Comparison of ENCODE assay signal across 8 cellular contexts in genomic region chr2:43219383-43220228, GRCh38. TPM values are rescaled to one million over a fixed set of nuclear protein-coding genes. Genes with fewer than 3 reads are reported as not detected.
DNase-seq lines count a peak whose midpoint lies in the region; ATAC-seq, FAIRE-seq and TF ChIP-seq lines count a peak whose summit lies in the region.

No MANE protein-coding gene starts in this region.

- no peak for TF ChIP-seq CTCF in H1 (IDR thresholded peaks at IDR 0.05; ENCODE audit: control extremely low read depth in 1 of 3, insufficient read depth in 1 of 3, low read depth in 1 of 3, low read length in 3 of 3)

- no peak for TF ChIP-seq RAD21 in H1 (IDR thresholded peaks at IDR 0.05 in 1 of 2, conservative IDR thresholded peaks at IDR 0.05 in 1 of 2; ENCODE audit: low read depth in 2 of 2, low read length in 2 of 2)

- H2BK5ac ChIP-seq in H1 (ENCODE audit: low read depth, low read length), result peak overlapping the region; percentile 100

- CTCF ChIA-PET in H1 (lab: Charles Lee; ENCODE audit: partially characterized antibody), result interaction anchor here (0.6 to 7.6 kb wide), 17 partner anchors 9 to 317 kb away, joined by 3 to 101 read pairs (median 3); partner anchors contain the start of gene ZFP36L2

- peak overlapping the region in 1 of 4 experiments; percentile 3; a peak in 2 of 7 replicates for H3K9ac ChIP-seq in H1 (replicated peaks in 1 of 4; ENCODE audit: extremely low read depth in 1 of 4, low read depth in 3 of 4, low read length in 3 of 4)

- peak overlapping the region; percentile 72; the same call in 1 of the 2 replicates for H4K8ac ChIP-seq in H1 (ENCODE audit: extremely low read depth, insufficient read depth, low read length)

- no peaks in the 10 kb centered on the region for H3K9me3 ChIP-seq in H1 (ENCODE audit: insufficient read depth in 2 of 2, low read depth in 1 of 2, low read length in 1 of 2)

- no peak overlapping the region for H2AFZ ChIP-seq in H1 (ENCODE audit: low read length)

- peak overlapping the region; percentile 98 for H2AK5ac ChIP-seq in H1 (ENCODE audit: low read depth, low read length)

- peaks cover 1 to 31% of the 10 kb centered on the region in 2 experiments for H3K79me2 ChIP-seq in H1 (ENCODE audit: control insufficient read depth in 1 of 2, insufficient read depth in 2 of 2, low read length in 2 of 2)

- H3K4me1 ChIP-seq in H1 (replicated peaks in 1 of 4; ENCODE audit: control insufficient read depth in 3 of 4, insufficient read depth in 4 of 4, low read length in 3 of 4), result peaks cover 20 to 43% (median 25%) of the 10 kb centered on the region in 4 experiments

- peak overlapping the region; percentile 65; the same call in 1 of the 2 replicates for H3K27ac ChIP-seq in H1 (ENCODE audit: low read depth, low read length)

- H3K27me3 ChIP-seq in H1 (replicated peaks in 1 of 4; ENCODE audit: control insufficient read depth in 3 of 4, extremely low read depth in 1 of 4, insufficient read depth in 3 of 4, low read length in 3 of 4), result no peaks in the 10 kb centered on the region

- H2BK20ac ChIP-seq in H1 (ENCODE audit: low read length), result peak overlapping the region; percentile 100

- peak overlapping the region; percentile 100 for H2BK12ac ChIP-seq in H1 (ENCODE audit: low read depth, low read length)

- H4K5ac ChIP-seq in H1 (ENCODE audit: insufficient read length, low read depth, low read length), result peak overlapping the region; percentile 85

- TF ChIP-seq POLR2A in H1 (IDR thresholded peaks at IDR 0.05; ENCODE audit: control extremely low read depth in 1 of 2, low read depth in 2 of 2, low read length in 2 of 2), result no peak

- H3K23ac ChIP-seq in H1 (ENCODE audit: insufficient read length), result no peak overlapping the region

- H3K79me1 ChIP-seq in H1 (ENCODE audit: low read depth, low read length), result no peaks in the 10 kb centered on the region

- H2BK15ac ChIP-seq in H1 (ENCODE audit: low read length), result peak overlapping the region; percentile 99; the same call in 1 of the 2 replicates

- POLR2A ChIA-PET in H1 (lab: Charles Lee; ENCODE audit: partially characterized antibody), result interaction anchor here (1.1 to 8.6 kb wide), 6 partner anchors 7 to 119 kb away, joined by 3 to 52 read pairs (median 17); partner anchors contain the start of gene ZFP36L2

- H3K56ac ChIP-seq in H1 (replicated peaks; ENCODE audit: insufficient read length, low read depth, low read length), result peak overlapping the region; percentile 80

- H3K23me2 ChIP-seq in H1 (ENCODE audit: low read depth, low read length), result peaks cover 8% of the 10 kb centered on the region

- H2BK120ac ChIP-seq in H1 (replicated peaks; ENCODE audit: low read depth, low read length), result peak overlapping the region; percentile 88

- peak overlapping the region; percentile 14 to 83 (median 34); a peak in 7 of 8 replicates for H3K4me3 ChIP-seq in H1 (ENCODE audit: extremely low read depth in 1 of 4, insufficient read depth in 2 of 4, low read depth in 3 of 4, low read length in 4 of 4)

- H3K4ac ChIP-seq in H1 (replicated peaks; ENCODE audit: insufficient read length, low read depth, low read length), result peak overlapping the region; percentile 88

- FAIRE-seq in H1 (lab: Jason Lieb, UNC), result no peak

- 19% methylated on average over 30 of the region's 35 CpGs; no CpG with 5 or more reads in 1 of the 2 experiments for WGBS in H1 (ENCODE audit: extremely low coverage in 1 of 2, insufficient coverage in 1 of 2, insufficient read length in 1 of 2, insufficient replicate concordance in 2 of 2, low coverage in 1 of 2, low lambda C conversion rate in 2 of 2, missing lambda C conversion rate in 1 of 2), 2 experiments

- H4K91ac ChIP-seq in H1 (replicated peaks; ENCODE audit: insufficient read length, low read length), result peak overlapping the region; percentile 100

- H3K14ac ChIP-seq in H1 (ENCODE audit: insufficient read length), result peak overlapping the region; percentile 42

- H4K20me1 ChIP-seq in H1 (replicated peaks in 1 of 2; ENCODE audit: control insufficient read depth in 1 of 2, insufficient read depth in 2 of 2, low read length in 2 of 2), result peaks cover 8 to 11% of the 10 kb centered on the region in 2 experiments

- peak overlapping the region; percentile 99 for H3K18ac ChIP-seq in H1 (ENCODE audit: extremely low read depth, low read length)

- H3K4me2 ChIP-seq in H1 (ENCODE audit: insufficient read depth in 1 of 2, low read depth in 2 of 2, low read length in 2 of 2), result peak overlapping the region; percentile 78 to 80

- peaks cover 0 to 27% (median 11%) of the 10 kb centered on the region in 4 experiments; a peak in 6 of 8 replicates for H3K36me3 ChIP-seq in H1 (ENCODE audit: control insufficient read depth in 2 of 4, insufficient read depth in 4 of 4, low read length in 3 of 4)

- ATAC-seq in GM18907 (IDR thresholded peaks at IDR 0.05; ENCODE audit: unreplicated experiment) (peak; percentile 69), HG03108 (IDR thresholded peaks at IDR 0.05; ENCODE audit: unreplicated experiment) (peak; percentile 43)

- TF ChIP-seq EP300 in H1 (IDR thresholded peaks at IDR 0.05; ENCODE audit: borderline replicate concordance in 1 of 2, low read depth in 2 of 2, low read length in 2 of 2), result no peak

- DNase-seq in AG08396 (ENCODE audit: low spot score) (peak; percentile 83), NOMO-1 (lab: John Stamatoyannopoulos, UW; ENCODE audit: unreplicated experiment in 2 of 2) (peak; percentile 89 to 94), H1 (ENCODE audit: low read depth in 1 of 2, low spot score in 2 of 2) (peak in 1 of 2 experiments; percentile 76), mesenteric fat pad (ENCODE audit: low spot score) (peak; percentile 93)
- DNase-seq in activated CD8-positive, alpha-beta memory T cell treated with anti-CD3 and anti-CD28 coated beads for 4 hours (ENCODE audit: low read depth in 2 of 2), result peak; percentile 42 to 55
- peak; percentile 55 to 56 for DNase-seq in stimulated activated CD8-positive, alpha-beta memory T cell treated with anti-CD3 and anti-CD28 coated beads, Interleukin-2, amount 100 ng/mL, for 1 hour (ENCODE audit: low read depth in 2 of 2)

TF ChIP-seq in H1, 55 proteins besides CTCF, POLR2A, EP300 and RAD21:
- TF ChIP-seq TEAD4 (IDR thresholded peaks at IDR 0.05; ENCODE audit: low read depth, low read length), result 0 out of 2 replicates have a peak, but pooled peaks have one; percentile 10
- peak; percentile 16 for TF ChIP-seq CTBP2 (IDR thresholded peaks at IDR 0.05; ENCODE audit: borderline replicate concordance, insufficient read depth, insufficient read length, low read length)
- no peak for TF ChIP-seq SP4 (IDR thresholded peaks at IDR 0.05; ENCODE audit: low read length)
- TF ChIP-seq HDAC6 (IDR thresholded peaks at IDR 0.05; ENCODE audit: low read depth, low read length), result no peak
- TF ChIP-seq MAX (IDR thresholded peaks at IDR 0.05), result peak; percentile 43
- TF ChIP-seq SAP30 (IDR thresholded peaks at IDR 0.05; ENCODE audit: insufficient read depth, insufficient replicate concordance, low read length), result peak; percentile 24
- peak; percentile 88 for TF ChIP-seq ASH2L (IDR thresholded peaks at IDR 0.05; ENCODE audit: low read length)
- 0 out of 2 replicates have a peak, but pooled peaks have one; percentile 29 for TF ChIP-seq TAF1 (IDR thresholded peaks at IDR 0.05; ENCODE audit: low read depth, low read length)
- TF ChIP-seq SUZ12 (IDR thresholded peaks at IDR 0.05; ENCODE audit: low read length), result peak; percentile 36; the same call in 1 of the 2 replicates
- TF ChIP-seq BRCA1 (IDR thresholded peaks at IDR 0.05; ENCODE audit: low read depth, low read length), result no peak

RNA-seq across cellular contexts. Expression of gene ZFP36L2, which starts 6.8 kb away (rescaled TPM):
- 102 and 109 TPM in 2 replicates for total RNA-seq in H1 (2021; fragmentation: NEBNext Ultra II Directional; extraction: Animal tissue kit (Norgen Biotek cat#: 25700))
- polyA plus RNA-seq in H1 (2011; rRNA removed), result 13.4 and 15.6 TPM in 2 replicates
- polyA plus RNA-seq in H1 (2011; cell fraction: cytosol; rRNA removed), result 10.6 TPM
- polyA plus RNA-seq in H1 (2011; cell fraction: nucleus; rRNA removed), result 10.7 TPM
- 31.8 to 48.4 TPM (median 38.8 TPM) in 4 replicates for polyA plus RNA-seq in H1 (2012, experiment 1 of 2)
- polyA plus RNA-seq in H1 (2012, experiment 2 of 2), result 44.9 TPM
- polyA plus RNA-seq in H1 (2013, experiment 1 of 2), result 57.0 TPM
- polyA plus RNA-seq in H1 (2013, experiment 2 of 2), result 62.5 TPM
- polyA minus RNA-seq in H1 (2011; rRNA and poly(A)+ RNA removed), result 4.5 and 4.8 TPM in 2 replicates
- polyA minus RNA-seq in H1 (2011; cell fraction: cytosol; rRNA and poly(A)+ RNA removed), result 29.6 TPM
- 20.3 TPM for polyA minus RNA-seq in H1 (2011; cell fraction: nucleus; rRNA and poly(A)+ RNA removed)
- total RNA-seq in mesenteric fat pad, result 237 TPM
